ENCODE assay signal across 3 cellular contexts in the genomic region with DNA sequence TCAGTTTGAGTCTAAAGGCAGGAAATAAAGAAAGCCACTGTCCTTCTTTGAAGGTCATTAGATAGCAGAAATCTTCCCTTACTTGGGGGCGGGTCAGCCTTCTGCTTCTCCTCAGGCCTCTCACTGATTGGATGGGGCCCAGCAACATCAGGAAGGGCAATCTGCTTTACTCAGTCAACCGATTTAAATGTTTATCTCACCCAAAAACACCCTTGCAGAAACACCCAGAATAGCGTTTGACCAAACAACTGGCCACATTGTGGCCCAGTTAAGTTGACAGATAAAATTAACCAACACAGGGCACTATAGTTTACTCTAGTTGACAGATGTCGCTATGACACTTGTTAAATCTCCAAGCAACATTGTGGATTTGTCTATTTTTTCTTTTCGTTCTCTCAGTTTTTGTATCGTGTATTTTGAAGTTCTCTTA. TPM values are rescaled to one million over a fixed set of nuclear protein-coding genes. Genes with fewer than 3 reads are reported as not detected.
"Had no signal": no experiment of that assay in that cellular context is flagged by ENCODE, and none has a peak within 500 bp of the region (broad histone marks: within the 10 kb centered on the region; RNA-seq: fewer than 3 reads in every experiment).

No MANE protein-coding gene starts in this region.

RNA-seq across cellular contexts. Expression of gene CTSV, which starts 45.6 kb away (rescaled TPM):
- total RNA-seq: activated B cell treated with CpG ODN at 0.5 μM for 24 hours, cardiac septum, esophagus muscularis mucosa had no signal
